In the genomic region with DNA sequence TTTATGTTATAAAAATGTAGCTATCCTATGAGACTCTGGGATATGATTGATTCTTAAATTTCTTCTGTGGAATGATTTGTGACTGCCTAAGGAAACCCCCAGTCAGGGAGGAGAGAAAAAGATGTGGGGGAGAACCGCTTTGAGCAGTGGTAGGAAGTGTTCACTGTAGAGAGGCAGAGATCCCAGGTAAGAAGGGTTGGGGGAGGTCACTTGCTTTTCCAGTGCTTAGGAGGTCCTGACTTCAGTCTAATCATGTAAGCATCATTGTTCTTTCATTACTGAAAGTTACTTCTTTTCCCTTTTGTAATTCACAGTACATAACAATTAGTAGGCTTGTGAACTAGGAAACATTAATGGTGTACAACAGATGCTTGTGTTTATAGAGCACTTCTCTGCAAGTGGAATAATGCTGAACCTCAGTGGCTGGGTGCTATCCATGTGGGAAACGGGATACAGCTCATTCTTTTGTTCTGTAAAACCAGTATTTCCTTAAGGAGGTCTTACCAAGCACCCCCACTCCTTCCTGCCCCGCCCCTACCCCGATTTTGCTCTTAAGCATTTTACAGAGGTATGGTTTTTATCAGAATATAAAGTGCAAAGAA, we compare ENCODE assay signal across 23 cellular contexts.
DNase-seq lines count a peak whose midpoint lies in the region; ATAC-seq, FAIRE-seq and TF ChIP-seq lines count a peak whose summit lies in the region.
"Had no signal": no experiment of that assay in that cellular context is flagged by ENCODE, and none has a peak within 500 bp of the region (broad histone marks: within the 10 kb centered on the region; RNA-seq: fewer than 3 reads in every experiment).

No MANE protein-coding gene starts in this region.

- H3K4me3 Mint-ChIP-seq in endothelial cell (ENCODE audit: unreplicated experiment) = peak overlapping the region; percentile 58
- H3K4me3 Mint-ChIP-seq: activated naive CD4-positive, alpha-beta T cell treated with anti-CD3 and anti-CD28 coated beads, Interleukin-2, amount 50 U/mL, for 24 hours; activated T-cell treated with anti-CD3 and anti-CD28 coated beads, Interleukin-2, amount 50 U/mL, for 72 hours; CD4-positive, CD25-positive, alpha-beta regulatory T cell; IgD-negative memory B cell; naive thymus-derived CD4-positive, alpha-beta T cell; stimulated activated naive B cell treated with anti-CD40 and anti-IgM and Interleukin-4, amounts not matched to agents 10 μg/mL and 1 μg/mL and 100 μg/mL, for 72 hours had no signal

- FAIRE-seq in A549 (lab: Jason Lieb, UNC) (no peak), urothelium cell line (lab: Jason Lieb, UNC) (no peak)

- ATAC-seq in A549 (no peak), HG03097 (IDR thresholded peaks at IDR 0.05; ENCODE audit: low FRiP score, unreplicated experiment) (no peak), GM18517 (IDR thresholded peaks at IDR 0.05; ENCODE audit: unreplicated experiment) (no peak)
- ATAC-seq: activated T-cell treated with anti-CD3 and anti-CD28 coated beads, Interleukin-2, amount 50 U/mL, for 72 hours; sciatic nerve had no signal

- CTCF ChIA-PET in A549 (lab: Yijun Ruan, JAX) = interaction anchor here (0.9 to 4.1 kb wide), 9 partner anchors 9 to 188 kb away, joined by 3 to 19 read pairs (median 4); no protein-coding TSS in a partner anchor

- TF ChIP-seq POLR2A in A549 (IDR thresholded peaks at IDR 0.05; ENCODE audit: low read length) = no peak

- no peak overlapping the region for H3K4me3 ChIP-seq in A549
- H3K4me3 ChIP-seq: coronary artery, MG63, pancreas, Peyer's patch, SK-N-MC, thyroid gland had no signal

- DNase-seq in A549 (ENCODE audit: low read depth in 1 of 2, low spot score in 1 of 2) = no peak
- peak; percentile 55 for DNase-seq in DMS79 treated with DMSO at 0.1 percent for 48 hours (lab: John Stamatoyannopoulos, UW)
- DNase-seq in NCI-H2171 (lab: John Stamatoyannopoulos, UW) = peak; percentile 38
- DNase-seq in endothelial cell (ENCODE audit: low spot score) = peak; percentile 46
- no peak for DNase-seq in mucosa of gallbladder (ENCODE audit: low spot score)
- DNase-seq in urothelium cell line (ENCODE audit: low spot score) = no peak
- DNase-seq: kidney, T1000 had no signal

- H3K9me3 Mint-ChIP-seq in endothelial cell (ENCODE audit: unreplicated experiment) = no peaks in the 10 kb centered on the region
- H3K9me3 Mint-ChIP-seq: activated naive CD4-positive, alpha-beta T cell treated with anti-CD3 and anti-CD28 coated beads, Interleukin-2, amount 50 U/mL, for 24 hours; activated T-cell treated with anti-CD3 and anti-CD28 coated beads, Interleukin-2, amount 50 U/mL, for 72 hours; IgD-negative memory B cell; naive thymus-derived CD4-positive, alpha-beta T cell; stimulated activated naive B cell treated with anti-CD40 and anti-IgM and Interleukin-4, amounts not matched to agents 10 μg/mL and 1 μg/mL and 100 μg/mL, for 72 hours had no signal

- H3K27ac ChIP-seq in A549 = no peak overlapping the region
- H3K27ac ChIP-seq: coronary artery, pancreas, Peyer's patch, SK-N-MC, thyroid gland had no signal

- TF ChIP-seq CTCF in A549 (IDR thresholded peaks at IDR 0.05) = no peak
- TF ChIP-seq CTCF in endothelial cell (IDR thresholded peaks at IDR 0.05; ENCODE audit: unreplicated experiment) = no peak

- 0 out of 3 replicates have a peak overlapping the region, but pooled peaks have one; percentile 35 for H3K4me2 ChIP-seq in A549

- TF ChIP-seq RAD21 in A549 (conservative IDR thresholded peaks at IDR 0.05 in 1 of 2, IDR thresholded peaks at IDR 0.05 in 1 of 2) = no peak

- no peak for TF ChIP-seq EP300 in A549 (IDR thresholded peaks at IDR 0.05)

- H3K4me1 Mint-ChIP-seq in endothelial cell (ENCODE audit: unreplicated experiment) = peaks cover 60% of the 10 kb centered on the region
- H3K4me1 Mint-ChIP-seq: naive thymus-derived CD4-positive, alpha-beta T cell had no signal

- peaks cover 13% of the 10 kb centered on the region for H3K36me3 Mint-ChIP-seq in endothelial cell (ENCODE audit: low read depth, unreplicated experiment)
- H3K36me3 Mint-ChIP-seq: CD4-positive, CD25-positive, alpha-beta regulatory T cell; IgD-negative memory B cell had no signal

- no peaks in the 10 kb centered on the region for H3K9me3 ChIP-seq in A549
- H3K9me3 ChIP-seq: MG63, pancreas, Peyer's patch, thyroid gland had no signal

- H3K27me3 Mint-ChIP-seq in endothelial cell (ENCODE audit: unreplicated experiment) = peaks cover 9% of the 10 kb centered on the region
- H3K27me3 Mint-ChIP-seq: activated naive CD4-positive, alpha-beta T cell treated with anti-CD3 and anti-CD28 coated beads, Interleukin-2, amount 50 U/mL, for 24 hours; CD4-positive, CD25-positive, alpha-beta regulatory T cell; IgD-negative memory B cell; stimulated activated naive B cell treated with anti-CD40 and anti-IgM and Interleukin-4, amounts not matched to agents 10 μg/mL and 1 μg/mL and 100 μg/mL, for 72 hours had no signal

- H3K27ac Mint-ChIP-seq in endothelial cell (ENCODE audit: unreplicated experiment) = peak overlapping the region; percentile 98
- H3K27ac Mint-ChIP-seq: activated naive CD4-positive, alpha-beta T cell treated with anti-CD3 and anti-CD28 coated beads, Interleukin-2, amount 50 U/mL, for 24 hours; activated T-cell treated with anti-CD3 and anti-CD28 coated beads, Interleukin-2, amount 50 U/mL, for 72 hours; CD4-positive, CD25-positive, alpha-beta regulatory T cell; IgD-negative memory B cell; naive thymus-derived CD4-positive, alpha-beta T cell; stimulated activated naive B cell treated with anti-CD40 and anti-IgM and Interleukin-4, amounts not matched to agents 10 μg/mL and 1 μg/mL and 100 μg/mL, for 72 hours had no signal

- WGBS in A549 (ENCODE audit: missing lambda C conversion rate) = 55% methylated on average over 4 of the region's 4 CpGs

- POLR2A ChIA-PET in A549 (lab: Yijun Ruan, JAX) = no interaction called here

- H3K4me1 ChIP-seq in A549 = peaks cover 15% of the 10 kb centered on the region
- H3K4me1 ChIP-seq: Peyer's patch, thyroid gland had no signal

TF ChIP-seq in A549, 52 proteins besides CTCF, POLR2A, EP300 and RAD21:
- TF ChIP-seq JUN (IDR thresholded peaks at IDR 0.05) (no peak), ZNF302 (CRISPR knock-in tag; IDR thresholded peaks at IDR 0.05) (no peak), CHD2 (IDR thresholded peaks at IDR 0.05; ENCODE audit: low read length, partially characterized antibody) (no peak), SMC3 (IDR thresholded peaks at IDR 0.05) (no peak), HOXA7 (CRISPR knock-in tag; IDR thresholded peaks at IDR 0.05) (no peak), BHLHE40 (IDR thresholded peaks at IDR 0.05; ENCODE audit: low read depth, low read length) (no peak), PHF8 (IDR thresholded peaks at IDR 0.05; ENCODE audit: borderline replicate concordance, low read depth) (no peak), FOSL2 (IDR thresholded peaks at IDR 0.05) (no peak), FOSL2 (CRISPR knock-in tag; IDR thresholded peaks at IDR 0.05) (no peak), EHMT2 (IDR thresholded peaks at IDR 0.05; ENCODE audit: low read depth) (no peak)
- TF ChIP-seq, protein P1, sequence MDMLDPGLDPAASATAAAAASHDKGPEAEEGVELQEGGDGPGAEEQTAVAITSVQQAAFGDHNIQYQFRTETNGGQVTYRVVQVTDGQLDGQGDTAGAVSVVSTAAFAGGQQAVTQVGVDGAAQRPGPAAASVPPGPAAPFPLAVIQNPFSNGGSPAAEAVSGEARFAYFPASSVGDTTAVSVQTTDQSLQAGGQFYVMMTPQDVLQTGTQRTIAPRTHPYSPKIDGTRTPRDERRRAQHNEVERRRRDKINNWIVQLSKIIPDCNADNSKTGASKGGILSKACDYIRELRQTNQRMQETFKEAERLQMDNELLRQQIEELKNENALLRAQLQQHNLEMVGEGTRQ (IDR thresholded peaks at IDR 0.05) = no peak
- TF ChIP-seq, protein P2, sequence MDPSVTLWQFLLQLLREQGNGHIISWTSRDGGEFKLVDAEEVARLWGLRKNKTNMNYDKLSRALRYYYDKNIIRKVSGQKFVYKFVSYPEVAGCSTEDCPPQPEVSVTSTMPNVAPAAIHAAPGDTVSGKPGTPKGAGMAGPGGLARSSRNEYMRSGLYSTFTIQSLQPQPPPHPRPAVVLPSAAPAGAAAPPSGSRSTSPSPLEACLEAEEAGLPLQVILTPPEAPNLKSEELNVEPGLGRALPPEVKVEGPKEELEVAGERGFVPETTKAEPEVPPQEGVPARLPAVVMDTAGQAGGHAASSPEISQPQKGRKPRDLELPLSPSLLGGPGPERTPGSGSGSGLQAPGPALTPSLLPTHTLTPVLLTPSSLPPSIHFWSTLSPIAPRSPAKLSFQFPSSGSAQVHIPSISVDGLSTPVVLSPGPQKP (IDR thresholded peaks at IDR 0.05; ENCODE audit: low read depth, low read length) = no peak
- TF ChIP-seq, protein P3, sequence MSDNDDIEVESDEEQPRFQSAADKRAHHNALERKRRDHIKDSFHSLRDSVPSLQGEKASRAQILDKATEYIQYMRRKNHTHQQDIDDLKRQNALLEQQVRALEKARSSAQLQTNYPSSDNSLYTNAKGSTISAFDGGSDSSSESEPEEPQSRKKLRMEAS (IDR thresholded peaks at IDR 0.05) = no peak

Comparison
In these comparisons a context has a peak if more than half of its experiments do, and no peak if none do; other contexts are left out.
1. DNase-seq: peak in DMS79 treated with DMSO at 0.1 percent for 48 hours (single experiment), NCI-H2171 (single experiment) and endothelial cell (single experiment); none in A549 (0 of 2), mucosa of gallbladder (single experiment) and urothelium cell line (single experiment).